Comparison of ENCODE assay signal across 16 cellular contexts in the genomic region with DNA sequence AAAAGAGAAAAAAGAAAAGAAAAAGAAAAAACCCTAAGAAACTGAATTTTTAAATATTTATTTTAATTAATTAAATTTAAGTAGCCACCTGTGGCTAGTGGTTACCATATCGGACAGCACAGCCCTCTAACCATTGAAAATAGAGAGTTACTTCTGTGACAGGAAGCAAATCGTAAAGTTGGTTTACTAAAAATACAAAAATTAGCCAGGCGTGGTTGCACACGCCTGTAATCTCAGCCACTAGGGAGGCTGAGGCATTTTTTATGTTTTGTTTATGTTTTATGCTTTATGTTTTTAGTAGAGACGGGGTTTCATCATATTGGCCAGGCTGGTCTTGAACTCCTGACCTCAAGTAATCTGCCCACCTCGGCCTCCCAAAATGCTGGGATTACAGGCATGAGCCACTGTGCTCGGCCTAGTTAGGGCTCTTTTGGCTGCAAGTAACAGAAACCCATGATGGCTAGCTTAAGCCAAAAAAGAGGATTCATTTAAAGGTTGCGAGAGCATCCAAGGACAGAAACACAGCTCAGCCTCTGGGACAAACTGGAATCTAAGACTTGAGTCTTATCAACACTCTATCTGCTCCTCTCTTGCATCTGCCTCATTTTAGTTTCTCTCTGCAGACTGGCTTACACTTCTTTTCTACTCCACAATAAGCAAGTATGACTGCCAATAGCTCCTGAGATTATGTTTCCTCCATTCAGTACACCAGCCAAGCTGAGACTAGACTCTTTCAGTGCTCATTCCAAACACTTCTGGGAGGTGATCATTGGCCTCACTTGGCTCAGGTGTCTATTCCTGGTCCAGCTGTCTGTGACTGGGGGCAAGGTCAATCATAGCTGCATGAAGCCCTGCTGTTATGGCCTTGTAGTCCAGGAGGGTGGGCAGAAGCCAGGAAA. TPM values are rescaled to one million over a fixed set of nuclear protein-coding genes. Genes with fewer than 3 reads are reported as not detected.
DNase-seq lines count a peak whose midpoint lies in the region; ATAC-seq, FAIRE-seq and TF ChIP-seq lines count a peak whose summit lies in the region.
"Had no signal": no experiment of that assay in that cellular context is flagged by ENCODE, and none has a peak within 500 bp of the region (broad histone marks: within the 10 kb centered on the region; RNA-seq: fewer than 3 reads in every experiment).

No MANE protein-coding gene starts in this region.

- TF ChIP-seq CTCF in colonic mucosa (IDR thresholded peaks at IDR 0.05) = no peak

- no peaks in the 10 kb centered on the region for H3K27me3 ChIP-seq in colonic mucosa

- H3K27ac Mint-ChIP-seq in memory B cell = peak overlapping the region; percentile 69
- H3K27ac Mint-ChIP-seq: activated naive CD4-positive, alpha-beta T cell treated with anti-CD3 and anti-CD28 coated beads, Interleukin-2, amount 50 U/mL, for 72 hours; endodermal cell had no signal

- no peaks in the 10 kb centered on the region for H3K9me3 ChIP-seq in colonic mucosa

- H3K4me1 Mint-ChIP-seq in memory B cell = peaks cover 50% of the 10 kb centered on the region

- H3K4me3 Mint-ChIP-seq in memory B cell = peak overlapping the region; percentile 85
- H3K4me3 Mint-ChIP-seq: endodermal cell had no signal

- no peaks in the 10 kb centered on the region for H3K27me3 Mint-ChIP-seq in memory B cell
- H3K27me3 Mint-ChIP-seq: CD4-positive, alpha-beta memory T cell; naive thymus-derived CD8-positive, alpha-beta T cell had no signal

- intact Hi-C loops in colonic mucosa (cut with DNase I) = no loop called here

- H3K9me3 Mint-ChIP-seq in memory B cell = no peaks in the 10 kb centered on the region
- H3K9me3 Mint-ChIP-seq: activated naive CD4-positive, alpha-beta T cell treated with anti-CD3 and anti-CD28 coated beads, Interleukin-2, amount 50 U/mL, for 72 hours; naive thymus-derived CD8-positive, alpha-beta T cell had no signal

- peak; percentile 79 for FAIRE-seq in GM18507 (lab: Jason Lieb, UNC)

- H3K36me3 Mint-ChIP-seq in memory B cell = no peaks in the 10 kb centered on the region
- H3K36me3 Mint-ChIP-seq: activated naive CD4-positive, alpha-beta T cell treated with anti-CD3 and anti-CD28 coated beads, Interleukin-2, amount 50 U/mL, for 72 hours; CD4-positive, alpha-beta memory T cell; naive thymus-derived CD8-positive, alpha-beta T cell had no signal

- no peak overlapping the region for H3K4me3 ChIP-seq in colonic mucosa

- H3K27ac ChIP-seq in colonic mucosa = no peak overlapping the region

- H3K9ac ChIP-seq in colonic mucosa (ENCODE audit: low read depth in 2 of 2, low read length in 2 of 2) = no peak overlapping the region

- ATAC-seq in GM21723 (IDR thresholded peaks at IDR 0.05; ENCODE audit: unreplicated experiment) (peak; percentile 74), HG03565 (IDR thresholded peaks at IDR 0.05; ENCODE audit: unreplicated experiment) (peak; percentile 34), memory B cell (ENCODE audit: low read depth) (peak; percentile 29)
- ATAC-seq: activated naive CD4-positive, alpha-beta T cell treated with anti-CD3 and anti-CD28 coated beads, Interleukin-2, amount 50 U/mL, for 72 hours; naive thymus-derived CD8-positive, alpha-beta T cell; Right ventricle myocardium inferior had no signal

- H3K36me3 ChIP-seq in colonic mucosa = no peaks in the 10 kb centered on the region

- H3K4me1 ChIP-seq in colonic mucosa = no peaks in the 10 kb centered on the region

- DNase-seq in GM18507 (ENCODE audit: extremely low spot score, insufficient read length, low read depth) (no peak), memory B cell (ENCODE audit: low spot score in 2 of 2) (no peak), superior temporal gyrus (ENCODE audit: extremely low spot score) (no peak), inferior parietal cortex (ENCODE audit: extremely low spot score) (no peak), NCI-H2081 (lab: John Stamatoyannopoulos, UW) (no peak), colonic mucosa (no peak)
- DNase-seq: activated CD4-positive, alpha-beta T cell treated with anti-CD3 and anti-CD28 coated beads for 4 hours; endodermal cell; naive thymus-derived CD8-positive, alpha-beta T cell; NCI-H1694; stimulated activated CD4-positive, alpha-beta T cell treated with anti-CD3 and anti-CD28 coated beads, Interleukin-4, amount 100 ng/mL, for 4 hours had no signal

RNA-seq across cellular contexts. Expression of a gene that starts 6.8 kb away (rescaled TPM):
- 10 to 100 TPM; 16.9 to 41.3 TPM for total RNA-seq in colonic mucosa
